14 cellular contexts compared by ENCODE assay signal in the genomic region with DNA sequence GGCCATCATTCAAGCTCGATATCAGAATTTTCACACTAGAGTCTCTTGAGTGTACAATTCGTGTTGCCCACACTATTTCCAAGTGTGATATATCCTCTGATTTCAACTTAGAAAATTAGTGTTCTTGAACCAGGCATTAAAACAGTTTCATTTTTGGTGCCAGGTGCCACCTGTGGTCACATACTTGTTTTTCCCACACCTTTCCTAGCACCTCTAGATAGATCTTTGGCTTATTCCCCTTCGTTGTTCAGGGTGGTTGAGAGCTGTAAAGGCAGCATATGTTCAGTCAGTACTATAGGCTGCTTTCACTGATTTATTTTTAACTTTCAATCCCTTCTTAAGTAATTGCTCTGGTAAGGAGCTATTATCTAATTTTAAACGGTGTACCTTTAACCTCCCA.
"Had no signal": no experiment of that assay in that cellular context is flagged by ENCODE, and none has a peak within 500 bp of the region (broad histone marks: within the 10 kb centered on the region; RNA-seq: fewer than 3 reads in every experiment).

No MANE protein-coding gene starts in this region.

- H3K4me3 Mint-ChIP-seq: activated CD4-positive, alpha-beta T cell treated with anti-CD3 and anti-CD28 coated beads, Interleukin-2, amount 10 ng/mL, durations not matched to agents 24 days and 14 days; activated naive CD8-positive, alpha-beta T cell; activated T-cell treated with anti-CD3 and anti-CD28 coated beads, Interleukin-2, amount 50 U/mL, for 72 hours; central memory CD8-positive, alpha-beta T cell; nephron progenitor cell; stimulated activated naive CD8-positive, alpha-beta T cell treated with anti-CD3 and anti-CD28 coated beads, Interleukin-15, amount 100 ng/mL, for 72 hours; type B pancreatic cell had no signal

- ATAC-seq: activated T-cell treated with anti-CD3 and anti-CD28 coated beads, Interleukin-2, amount 50 U/mL, for 72 hours; stimulated activated naive CD8-positive, alpha-beta T cell treated with anti-CD3 and anti-CD28 coated beads, Interleukin-15, amount 100 ng/mL, for 72 hours had no signal

- H3K27ac Mint-ChIP-seq: activated CD4-positive, alpha-beta T cell treated with anti-CD3 and anti-CD28 coated beads, Interleukin-2, amount 10 ng/mL, durations not matched to agents 24 days and 14 days; activated naive CD8-positive, alpha-beta T cell had no signal

- DNase-seq: activated CD4-positive, alpha-beta T cell treated with anti-CD3 and anti-CD28 coated beads, Interleukin-2, amount 10 ng/mL, durations not matched to agents 24 days and 14 days; activated CD4-positive, CD25-positive, alpha-beta regulatory T cell; activated CD8-positive, alpha-beta memory T cell treated with anti-CD3 and anti-CD28 coated beads, Interleukin-2, amount 50 U/mL, for 48 hours; activated gamma-delta T cell; activated T-cell treated with anti-CD3 and anti-CD28 coated beads, Interleukin-2, amount 50 U/mL, for 72 hours; amniotic stem cell; hypothalamus; nephron progenitor cell; sigmoid colon; stimulated activated CD4-positive, alpha-beta T cell treated with anti-CD3 and anti-CD28 coated beads, Interleukin-1b, Interleukin-23, amount 100 ng/mL, for 48 hours; stimulated activated naive CD8-positive, alpha-beta T cell treated with anti-CD3 and anti-CD28 coated beads, Interleukin-15, amount 100 ng/mL, for 72 hours had no signal

- H3K27me3 Mint-ChIP-seq: activated CD4-positive, alpha-beta T cell treated with anti-CD3 and anti-CD28 coated beads, Interleukin-2, amount 10 ng/mL, durations not matched to agents 24 days and 14 days; activated naive CD8-positive, alpha-beta T cell; central memory CD8-positive, alpha-beta T cell; stimulated activated naive CD8-positive, alpha-beta T cell treated with anti-CD3 and anti-CD28 coated beads, Interleukin-15, amount 100 ng/mL, for 72 hours; type B pancreatic cell had no signal

- H3K9me3 Mint-ChIP-seq: activated CD4-positive, alpha-beta T cell treated with anti-CD3 and anti-CD28 coated beads, Interleukin-2, amount 10 ng/mL, durations not matched to agents 24 days and 14 days; activated T-cell treated with anti-CD3 and anti-CD28 coated beads, Interleukin-2, amount 50 U/mL, for 72 hours; central memory CD8-positive, alpha-beta T cell; nephron progenitor cell; stimulated activated naive CD8-positive, alpha-beta T cell treated with anti-CD3 and anti-CD28 coated beads, Interleukin-15, amount 100 ng/mL, for 72 hours; type B pancreatic cell had no signal
